ENCODE assay signal across 10 cellular contexts in genomic region chr2:172986040-172986439, GRCh38.
DNase-seq lines count a peak whose midpoint lies in the region; ATAC-seq and TF ChIP-seq lines count a peak whose summit lies in the region.
"Had no signal": no experiment of that assay in that cellular context is flagged by ENCODE, and none has a peak within 500 bp of the region (broad histone marks: within the 10 kb centered on the region; RNA-seq: fewer than 3 reads in every experiment).

No MANE protein-coding gene starts in this region.

- H3K27ac Mint-ChIP-seq in MCF 10A (ENCODE audit: low read depth, unreplicated experiment): no peak overlapping the region
- H3K27ac Mint-ChIP-seq: nephron progenitor cell had no signal

- no peaks in the 10 kb centered on the region for H3K79me2 ChIP-seq in DND-41 (ENCODE audit: insufficient read depth, low read length)

- no TSS peak for BruUV-seq in MCF 10A (replicated peaks; lab: Mats Ljungman, UMichigan)

- H3K9me3 ChIP-seq in DND-41 (ENCODE audit: insufficient read depth, low read length, severe bottlenecking): no peaks in the 10 kb centered on the region

- no peaks in the 10 kb centered on the region for H3K27me3 ChIP-seq in DND-41 (ENCODE audit: insufficient read depth, low read length, poor library complexity)

- peak overlapping the region; percentile 65 for H3K4me3 Mint-ChIP-seq in MCF 10A (ENCODE audit: unreplicated experiment)
- H3K4me3 Mint-ChIP-seq: nephron progenitor cell had no signal

- TF ChIP-seq CTCF in DND-41 (IDR thresholded peaks at IDR 0.05; ENCODE audit: borderline replicate concordance, extremely low read depth, low read length, poor library complexity, severe bottlenecking): no peak
- no peak for TF ChIP-seq CTCF in MCF 10A (IDR thresholded peaks at IDR 0.05; ENCODE audit: unreplicated experiment)

- H3K4me1 Mint-ChIP-seq in MCF 10A (ENCODE audit: insufficient read depth, unreplicated experiment): peaks cover 13% of the 10 kb centered on the region
- H3K4me1 Mint-ChIP-seq: nephron progenitor cell had no signal

- H3K36me3 Mint-ChIP-seq in MCF 10A (ENCODE audit: insufficient read depth, unreplicated experiment): no peaks in the 10 kb centered on the region

- no peaks in the 10 kb centered on the region for H3K36me3 ChIP-seq in DND-41 (ENCODE audit: insufficient read depth, low read length)

- H3K4me3 ChIP-seq in DND-41 (ENCODE audit: low read depth in 1 of 2, low read length in 2 of 2): no peak overlapping the region

- H3K9me3 Mint-ChIP-seq in MCF 10A (ENCODE audit: unreplicated experiment): no peaks in the 10 kb centered on the region
- H3K9me3 Mint-ChIP-seq: nephron progenitor cell had no signal

- H3K27ac ChIP-seq in DND-41 (ENCODE audit: low read length): no peak overlapping the region
- H3K27ac ChIP-seq: C4-2B had no signal

- no peaks in the 10 kb centered on the region for H3K27me3 Mint-ChIP-seq in MCF 10A (ENCODE audit: insufficient read depth, unreplicated experiment)

- ATAC-seq in DND-41 (ENCODE audit: insufficient read depth, low read depth): 0 out of 3 replicates have a peak, but pooled peaks have one; percentile 14
- no peak for ATAC-seq in HG02763 (IDR thresholded peaks at IDR 0.05; ENCODE audit: unreplicated experiment)

- POLR2A ChIA-PET in MCF 10A (lab: Yijun Ruan, JAX): interaction anchor here (0.5 to 1.6 kb wide), 4 partner anchors 10 to 155 kb away, joined by 3 to 8 read pairs (median 4); no protein-coding TSS in a partner anchor

- DNase-seq in DND-41: no peak
- peak; percentile 28 to 36 for DNase-seq in Kasumi-1 (lab: John Stamatoyannopoulos, UW)
- no peak for DNase-seq in MCF 10A (ENCODE audit: unreplicated experiment)
- peak; percentile 12 to 51 for DNase-seq in lung microvascular endothelial cell (ENCODE audit: low read depth in 2 of 2)
- no peak for DNase-seq in stimulated activated CD8-positive, alpha-beta memory T cell treated with anti-CD3 and anti-CD28 coated beads, Interleukin-4, amount 100 ng/mL, for 48 hours
- no peak for DNase-seq in NCI-H1048 (lab: John Stamatoyannopoulos, UW)
- DNase-seq in NCI-H2171 treated with DMSO at 0.1 percent for 48 hours (lab: John Stamatoyannopoulos, UW): no peak
- DNase-seq: nephron progenitor cell had no signal

- no peak overlapping the region for H3K9ac ChIP-seq in DND-41 (ENCODE audit: low read depth, low read length)

- CTCF ChIA-PET in MCF 10A (lab: Yijun Ruan, JAX): interaction anchor here (1.3 to 2.9 kb wide), 4 partner anchors 10 to 55 kb away, joined by 3 to 21 read pairs (median 3); no protein-coding TSS in a partner anchor

- intact Hi-C loops in MCF 10A (cut with micrococcal nuclease): no loop called here

- H3K4me1 ChIP-seq in DND-41 (ENCODE audit: insufficient read depth, low read length): 0 out of 2 replicates have a peak, but pooled peaks cover 6% of the 10 kb centered on the region

- H2AFZ ChIP-seq in DND-41 (ENCODE audit: low read depth, low read length): no peak overlapping the region

- no peaks in the 10 kb centered on the region for H4K20me1 ChIP-seq in DND-41 (ENCODE audit: insufficient read depth, low read length)

- no peak overlapping the region for H3K4me2 ChIP-seq in DND-41 (ENCODE audit: insufficient read depth, low read length)

Comparison
In these comparisons a context has a peak if more than half of its experiments do, and no peak if none do; other contexts are left out.
1. DNase-seq: peak in Kasumi-1 (2 of 2) and lung microvascular endothelial cell (2 of 2); none in DND-41 (single experiment), MCF 10A (single experiment), stimulated activated CD8-positive, alpha-beta memory T cell treated with anti-CD3 and anti-CD28 coated beads, Interleukin-4, amount 100 ng/mL, for 48 hours (single experiment), NCI-H1048 (single experiment) and NCI-H2171 treated with DMSO at 0.1 percent for 48 hours (single experiment).